Comparison of ENCODE assay signal across 10 cellular contexts in genomic region chr7:29807179-29807841, GRCh38. TPM values are rescaled to one million over a fixed set of nuclear protein-coding genes. Genes with fewer than 3 reads are reported as not detected.
DNase-seq lines count a peak whose midpoint lies in the region; ATAC-seq and TF ChIP-seq lines count a peak whose summit lies in the region.
"Had no signal": no experiment of that assay in that cellular context is flagged by ENCODE, and none has a peak within 500 bp of the region (broad histone marks: within the 10 kb centered on the region; RNA-seq: fewer than 3 reads in every experiment).

No MANE protein-coding gene starts in this region.

- H3K4me3 ChIP-seq in coronary artery, result peak overlapping the region; percentile 76
- H3K4me3 ChIP-seq in lower lobe of right lung, result peak overlapping the region; percentile 47
- H3K4me3 ChIP-seq in stomach, result peak overlapping the region; percentile 68 to 76 (median 73)

- TF ChIP-seq CTCF in coronary artery (IDR thresholded peaks at IDR 0.05) (no peak), lower lobe of right lung (IDR thresholded peaks at IDR 0.05) (no peak), stomach (IDR thresholded peaks at IDR 0.05) (peak in 4 of 7 experiments; percentile 14 to 37 (median 27))

- TF ChIP-seq POLR2A in stomach (IDR thresholded peaks at IDR 0.05), result no peak

- DNase-seq in HuH-7.5 (ENCODE audit: low spot score), result peak; percentile 69
- peak; percentile 74 for DNase-seq in coronary artery (ENCODE audit: low spot score)
- no peak for DNase-seq in lower lobe of right lung
- DNase-seq in stomach, result peak; percentile 69
- DNase-seq in OCI-M1 (lab: John Stamatoyannopoulos, UW), result no peak
- DNase-seq in activated CD4-positive, alpha-beta T cell treated with anti-CD3 and anti-CD28 coated beads for 1 hour, result no peak
- no peak for DNase-seq in NCI-H2196 (lab: John Stamatoyannopoulos, UW; ENCODE audit: unreplicated experiment)
- DNase-seq: NCI-H226 had no signal

- H3K4me1 ChIP-seq in lower lobe of right lung (peaks cover 12% of the 10 kb centered on the region), stomach (peaks cover 16 to 47% (median 39%) of the 10 kb centered on the region in 4 donors)

- H3K9me3 ChIP-seq in lower lobe of right lung (no peaks in the 10 kb centered on the region), stomach (no peaks in the 10 kb centered on the region)

- H3K27me3 ChIP-seq in lower lobe of right lung (ENCODE audit: low read depth) (peaks cover 73% of the 10 kb centered on the region), stomach (peaks cover 0 to 37% (median 27%) of the 10 kb centered on the region in 3 donors)

- peak; percentile 38 to 48 for ATAC-seq in lower lobe of right lung
- ATAC-seq in HG03108 (IDR thresholded peaks at IDR 0.05; ENCODE audit: unreplicated experiment), result no peak

- intact Hi-C loops in lower lobe of right lung (cut with DNase I) (no loop called here), stomach (cut with DNase I; ENCODE audit: low total_unique reads) (no loop called here)

- H3K27ac ChIP-seq in coronary artery, result peak overlapping the region; percentile 54 to 76
- H3K27ac ChIP-seq in lower lobe of right lung, result no peak overlapping the region
- H3K27ac ChIP-seq in stomach, result peak overlapping the region; percentile 71 to 88 (median 80)

- no peaks in the 10 kb centered on the region for H3K36me3 ChIP-seq in lower lobe of right lung
- H3K36me3 ChIP-seq in stomach, result no peaks in the 10 kb centered on the region

- TF ChIP-seq EP300 in stomach (IDR thresholded peaks at IDR 0.05), result no peak

- 6 to 19% (median 7%) methylated on average over 4 to 28 of the region's 28 CpGs for WGBS in stomach, 5 donors

RNA-seq across cellular contexts. Expression of gene WIPF3, which starts 1.0 kb away (rescaled TPM):
- 0.95 TPM for total RNA-seq in lower lobe of right lung
- 10 to 100 TPM in 1 of 5 donors, 1 to 10 TPM in 3, not detected in 1; 1.2 to 11.2 (median 1.6) TPM for total RNA-seq in stomach
- 1 to 10 TPM; 4.0 to 5.9 (median 5.0) TPM for polyA plus RNA-seq in stomach
- total RNA-seq: pulmonary artery endothelial cell had no signal

Comparison
In these comparisons a context has a peak if more than half of its experiments do, and no peak if none do; other contexts are left out.
1. DNase-seq: peak in HuH-7.5 (single experiment), coronary artery (single experiment) and stomach (single experiment); none in lower lobe of right lung (single experiment), OCI-M1 (single experiment), activated CD4-positive, alpha-beta T cell treated with anti-CD3 and anti-CD28 coated beads for 1 hour (single experiment) and NCI-H2196 (single experiment).
2. CTCF ChIP-seq: peak in stomach (4 of 7); none in coronary artery (single experiment) and lower lobe of right lung (single experiment).
3. Peak in every context shown above with its lines, with median percentiles within 50 percentile points of each other: H3K4me3 ChIP-seq.